ENCODE assay signal across 1 cellular context in the genomic region with DNA sequence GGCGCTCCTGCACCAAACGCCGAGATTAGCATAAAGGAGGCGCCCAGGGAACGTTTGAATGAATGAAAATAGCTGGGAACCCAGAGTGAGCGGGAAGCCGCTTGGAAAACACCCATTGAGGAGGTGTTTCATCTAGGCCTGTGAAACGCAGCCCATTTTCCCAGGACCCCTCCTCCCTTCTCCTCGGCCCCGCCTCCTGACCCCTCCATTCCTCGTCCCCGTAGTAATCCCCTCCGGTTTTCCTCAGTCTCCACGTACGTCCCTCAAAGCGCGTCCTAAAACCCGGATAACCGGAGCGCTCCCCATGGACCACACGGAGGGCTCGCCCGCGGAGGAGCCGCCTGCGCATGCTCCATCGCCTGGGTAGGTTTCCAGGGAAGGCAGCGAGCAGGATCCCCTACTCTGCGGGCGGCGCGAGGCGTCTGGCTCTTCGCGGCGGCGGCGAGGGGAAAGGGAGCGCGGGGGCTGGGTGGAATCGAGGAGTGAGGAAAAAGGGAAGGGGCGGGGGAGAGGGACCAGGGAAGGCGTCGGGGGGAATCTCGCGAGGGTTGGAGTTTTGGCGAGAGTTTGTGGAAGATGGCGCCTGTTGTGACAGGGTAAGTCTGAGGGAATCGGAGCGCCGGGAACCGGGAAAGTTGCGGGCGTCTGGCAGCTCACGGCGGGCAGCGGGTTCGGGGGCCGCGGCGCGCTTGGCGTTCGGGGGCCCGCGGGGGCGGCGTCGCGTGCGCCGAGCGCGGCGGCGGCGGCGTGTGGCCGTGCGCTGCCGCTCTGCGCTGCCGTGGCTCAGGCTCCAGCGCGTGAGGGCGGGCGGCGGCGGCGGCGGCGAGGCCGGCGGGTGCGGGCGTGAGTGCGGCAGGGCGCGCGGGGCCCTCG.
TF ChIP-seq lines count a peak whose summit lies in the region.

A gene (plus strand): TSS at position 562 of the 873 bp plus-strand sequence. CDS start 15 bp downstream, at position 577.

TF ChIP-seq in HepG2, 621 proteins besides CTCF, POLR2A, EP300 and RAD21 (continued from another document and continues in another):
- TF ChIP-seq FOXP1 (IDR thresholded peaks at IDR 0.05) (no peak), FOXP1 (CRISPR knock-in tag; IDR thresholded peaks at IDR 0.05) (0 out of 2 replicates have a peak, but pooled peaks have one; percentile 26), ZNF230 (CRISPR knock-in tag; IDR thresholded peaks at IDR 0.05) (no peak), GTF2F1 (IDR thresholded peaks at IDR 0.05; ENCODE audit: low read length) (no peak), ZNF557 (CRISPR knock-in tag; IDR thresholded peaks at IDR 0.05) (no peak), POLR2AphosphoS5 (IDR thresholded peaks at IDR 0.05; ENCODE audit: low read depth, low read length) (peak; percentile 79), ZNF772 (CRISPR knock-in tag; IDR thresholded peaks at IDR 0.05) (no peak), ZNF674 (CRISPR knock-in tag; IDR thresholded peaks at IDR 0.05; ENCODE audit: low read depth) (no peak), PAX8 (CRISPR knock-in tag; IDR thresholded peaks at IDR 0.05; ENCODE audit: borderline replicate concordance) (no peak), AGO2 (optimal IDR thresholded peaks at IDR 0.05; ENCODE audit: low read depth, low read length) (no peak), IKZF4 (CRISPR knock-in tag; IDR thresholded peaks at IDR 0.05; ENCODE audit: borderline replicate concordance, low read depth, not compliant biosample characterization) (no peak), ZBTB8A (CRISPR knock-in tag; IDR thresholded peaks at IDR 0.05; ENCODE audit: borderline replicate concordance, low read depth) (no peak), ZNF660 (CRISPR knock-in tag; IDR thresholded peaks at IDR 0.05; ENCODE audit: borderline replicate concordance, low read depth) (no peak), TEAD3 (CRISPR knock-in tag; optimal IDR thresholded peaks at IDR 0.05; ENCODE audit: borderline replicate concordance) (peak; percentile 73), NONO (IDR thresholded peaks at IDR 0.05) (no peak), NONO (CRISPR knock-in tag; conservative IDR thresholded peaks at IDR 0.05) (peak; percentile 91), ZNF20 (CRISPR knock-in tag; IDR thresholded peaks at IDR 0.05) (no peak), ZNF530 (CRISPR knock-in tag; IDR thresholded peaks at IDR 0.05; ENCODE audit: low read depth) (no peak), HDAC1 (CRISPR knock-in tag; IDR thresholded peaks at IDR 0.05) (peak; percentile 70), ZFP36L2 (CRISPR knock-in tag; IDR thresholded peaks at IDR 0.05) (no peak), ZC3H13 (CRISPR knock-in tag; IDR thresholded peaks at IDR 0.05) (peak; percentile 92), ZNF10 (CRISPR knock-in tag; IDR thresholded peaks at IDR 0.05; ENCODE audit: borderline replicate concordance, low read depth) (no peak), SAP130 (CRISPR knock-in tag; IDR thresholded peaks at IDR 0.05; ENCODE audit: low read depth) (peak; percentile 85), MEF2D (CRISPR knock-in tag; IDR thresholded peaks at IDR 0.05) (peak; percentile 86), THAP11 (CRISPR knock-in tag; IDR thresholded peaks at IDR 0.05) (peak; percentile 83), ZNF619 (CRISPR knock-in tag; IDR thresholded peaks at IDR 0.05) (peak; percentile 86; the same call in 1 of the 2 replicates), CBX5 (CRISPR knock-in tag; IDR thresholded peaks at IDR 0.05; ENCODE audit: borderline replicate concordance) (0 out of 2 replicates have a peak, but pooled peaks have one; percentile 58), HOXA7 (CRISPR knock-in tag; IDR thresholded peaks at IDR 0.05) (no peak), ZKSCAN8 (CRISPR knock-in tag; IDR thresholded peaks at IDR 0.05; ENCODE audit: borderline replicate concordance) (no peak), ZNF773 (CRISPR knock-in tag; IDR thresholded peaks at IDR 0.05; ENCODE audit: borderline replicate concordance) (no peak), TMF1 (CRISPR knock-in tag; IDR thresholded peaks at IDR 0.05; ENCODE audit: low read depth) (no peak), PCBP1 (IDR thresholded peaks at IDR 0.05; ENCODE audit: borderline replicate concordance, low read depth, low read length) (peak; percentile 83; the same call in 1 of the 2 replicates), KLF15 (CRISPR knock-in tag; IDR thresholded peaks at IDR 0.05; ENCODE audit: borderline replicate concordance) (no peak), ZNF441 (CRISPR knock-in tag; IDR thresholded peaks at IDR 0.05; ENCODE audit: borderline replicate concordance) (peak; percentile 29; the same call in 1 of the 2 replicates), DNMT3B (CRISPR knock-in tag; conservative IDR thresholded peaks at IDR 0.05) (no peak), ZBTB21 (CRISPR knock-in tag; IDR thresholded peaks at IDR 0.05) (0 out of 2 replicates have a peak, but pooled peaks have one; percentile 15), SMARCC2 (IDR thresholded peaks at IDR 0.05) (no peak), ZC3H4 (CRISPR knock-in tag; IDR thresholded peaks at IDR 0.05; ENCODE audit: borderline replicate concordance) (no peak), ZMYM4 (CRISPR knock-in tag; IDR thresholded peaks at IDR 0.05) (peak; percentile 81), ZFP41 (CRISPR knock-in tag; IDR thresholded peaks at IDR 0.05; ENCODE audit: borderline replicate concordance) (no peak), ZNF878 (CRISPR knock-in tag; IDR thresholded peaks at IDR 0.05) (no peak; the same call in 1 of the 2 replicates), HNF4G (IDR thresholded peaks at IDR 0.05; ENCODE audit: borderline replicate concordance, low read depth, low read length) (no peak), HNF4G (CRISPR knock-in tag; IDR thresholded peaks at IDR 0.05; ENCODE audit: borderline replicate concordance, low read depth) (peak; percentile 67), HNRNPLL (IDR thresholded peaks at IDR 0.05; ENCODE audit: low read depth, low read length, poor library complexity, severe bottlenecking) (peak; percentile 47), ZZZ3 (CRISPR knock-in tag; IDR thresholded peaks at IDR 0.05; ENCODE audit: borderline replicate concordance) (peak; percentile 21; the same call in 1 of the 2 replicates), ZNF839 (CRISPR knock-in tag; IDR thresholded peaks at IDR 0.05; ENCODE audit: borderline replicate concordance) (peak; percentile 58; the same call in 1 of the 2 replicates), ZNF562 (CRISPR knock-in tag; IDR thresholded peaks at IDR 0.05; ENCODE audit: borderline replicate concordance) (no peak), NFYC (CRISPR knock-in tag; IDR thresholded peaks at IDR 0.05) (peak; percentile 42; the same call in 1 of the 2 replicates)
- TF ChIP-seq, protein P1, sequence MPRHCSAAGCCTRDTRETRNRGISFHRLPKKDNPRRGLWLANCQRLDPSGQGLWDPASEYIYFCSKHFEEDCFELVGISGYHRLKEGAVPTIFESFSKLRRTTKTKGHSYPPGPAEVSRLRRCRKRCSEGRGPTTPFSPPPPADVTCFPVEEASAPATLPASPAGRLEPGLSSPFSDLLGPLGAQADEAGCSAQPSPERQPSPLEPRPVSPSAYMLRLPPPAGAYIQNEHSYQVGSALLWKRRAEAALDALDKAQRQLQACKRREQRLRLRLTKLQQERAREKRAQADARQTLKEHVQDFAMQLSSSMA (CRISPR knock-in tag; IDR thresholded peaks at IDR 0.05) = no peak
- TF ChIP-seq, protein P2, sequence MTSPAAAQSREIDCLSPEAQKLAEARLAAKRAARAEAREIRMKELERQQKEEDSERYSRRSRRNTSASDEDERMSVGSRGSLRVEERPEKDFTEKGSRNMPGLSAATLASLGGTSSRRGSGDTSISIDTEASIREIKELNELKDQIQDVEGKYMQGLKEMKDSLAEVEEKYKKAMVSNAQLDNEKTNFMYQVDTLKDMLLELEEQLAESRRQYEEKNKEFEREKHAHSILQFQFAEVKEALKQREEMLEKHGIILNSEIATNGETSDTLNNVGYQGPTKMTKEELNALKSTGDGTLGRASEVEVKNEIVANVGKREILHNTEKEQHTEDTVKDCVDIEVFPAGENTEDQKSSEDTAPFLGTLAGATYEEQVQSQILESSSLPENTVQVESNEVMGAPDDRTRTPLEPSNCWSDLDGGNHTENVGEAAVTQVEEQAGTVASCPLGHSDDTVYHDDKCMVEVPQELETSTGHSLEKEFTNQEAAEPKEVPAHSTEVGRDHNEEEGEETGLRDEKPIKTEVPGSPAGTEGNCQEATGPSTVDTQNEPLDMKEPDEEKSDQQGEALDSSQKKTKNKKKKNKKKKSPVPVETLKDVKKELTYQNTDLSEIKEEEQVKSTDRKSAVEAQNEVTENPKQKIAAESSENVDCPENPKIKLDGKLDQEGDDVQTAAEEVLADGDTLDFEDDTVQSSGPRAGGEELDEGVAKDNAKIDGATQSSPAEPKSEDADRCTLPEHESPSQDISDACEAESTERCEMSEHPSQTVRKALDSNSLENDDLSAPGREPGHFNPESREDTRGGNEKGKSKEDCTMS (CRISPR knock-in tag; conservative IDR thresholded peaks at IDR 0.05) = no peak
- TF ChIP-seq, protein P3, sequence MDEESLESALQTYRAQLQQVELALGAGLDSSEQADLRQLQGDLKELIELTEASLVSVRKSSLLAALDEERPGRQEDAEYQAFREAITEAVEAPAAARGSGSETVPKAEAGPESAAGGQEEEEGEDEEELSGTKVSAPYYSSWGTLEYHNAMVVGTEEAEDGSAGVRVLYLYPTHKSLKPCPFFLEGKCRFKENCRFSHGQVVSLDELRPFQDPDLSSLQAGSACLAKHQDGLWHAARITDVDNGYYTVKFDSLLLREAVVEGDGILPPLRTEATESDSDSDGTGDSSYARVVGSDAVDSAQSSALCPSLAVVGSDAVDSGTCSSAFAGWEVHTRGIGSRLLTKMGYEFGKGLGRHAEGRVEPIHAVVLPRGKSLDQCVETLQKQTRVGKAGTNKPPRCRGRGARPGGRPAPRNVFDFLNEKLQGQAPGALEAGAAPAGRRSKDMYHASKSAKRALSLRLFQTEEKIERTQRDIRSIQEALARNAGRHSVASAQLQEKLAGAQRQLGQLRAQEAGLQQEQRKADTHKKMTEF (CRISPR knock-in tag; IDR thresholded peaks at IDR 0.05) = peak; percentile 82
- TF ChIP-seq, protein P4, sequence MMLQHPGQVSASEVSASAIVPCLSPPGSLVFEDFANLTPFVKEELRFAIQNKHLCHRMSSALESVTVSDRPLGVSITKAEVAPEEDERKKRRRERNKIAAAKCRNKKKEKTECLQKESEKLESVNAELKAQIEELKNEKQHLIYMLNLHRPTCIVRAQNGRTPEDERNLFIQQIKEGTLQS (CRISPR knock-in tag; IDR thresholded peaks at IDR 0.05) = peak; percentile 38; the same call in 1 of the 2 replicates
- TF ChIP-seq, protein P5, sequence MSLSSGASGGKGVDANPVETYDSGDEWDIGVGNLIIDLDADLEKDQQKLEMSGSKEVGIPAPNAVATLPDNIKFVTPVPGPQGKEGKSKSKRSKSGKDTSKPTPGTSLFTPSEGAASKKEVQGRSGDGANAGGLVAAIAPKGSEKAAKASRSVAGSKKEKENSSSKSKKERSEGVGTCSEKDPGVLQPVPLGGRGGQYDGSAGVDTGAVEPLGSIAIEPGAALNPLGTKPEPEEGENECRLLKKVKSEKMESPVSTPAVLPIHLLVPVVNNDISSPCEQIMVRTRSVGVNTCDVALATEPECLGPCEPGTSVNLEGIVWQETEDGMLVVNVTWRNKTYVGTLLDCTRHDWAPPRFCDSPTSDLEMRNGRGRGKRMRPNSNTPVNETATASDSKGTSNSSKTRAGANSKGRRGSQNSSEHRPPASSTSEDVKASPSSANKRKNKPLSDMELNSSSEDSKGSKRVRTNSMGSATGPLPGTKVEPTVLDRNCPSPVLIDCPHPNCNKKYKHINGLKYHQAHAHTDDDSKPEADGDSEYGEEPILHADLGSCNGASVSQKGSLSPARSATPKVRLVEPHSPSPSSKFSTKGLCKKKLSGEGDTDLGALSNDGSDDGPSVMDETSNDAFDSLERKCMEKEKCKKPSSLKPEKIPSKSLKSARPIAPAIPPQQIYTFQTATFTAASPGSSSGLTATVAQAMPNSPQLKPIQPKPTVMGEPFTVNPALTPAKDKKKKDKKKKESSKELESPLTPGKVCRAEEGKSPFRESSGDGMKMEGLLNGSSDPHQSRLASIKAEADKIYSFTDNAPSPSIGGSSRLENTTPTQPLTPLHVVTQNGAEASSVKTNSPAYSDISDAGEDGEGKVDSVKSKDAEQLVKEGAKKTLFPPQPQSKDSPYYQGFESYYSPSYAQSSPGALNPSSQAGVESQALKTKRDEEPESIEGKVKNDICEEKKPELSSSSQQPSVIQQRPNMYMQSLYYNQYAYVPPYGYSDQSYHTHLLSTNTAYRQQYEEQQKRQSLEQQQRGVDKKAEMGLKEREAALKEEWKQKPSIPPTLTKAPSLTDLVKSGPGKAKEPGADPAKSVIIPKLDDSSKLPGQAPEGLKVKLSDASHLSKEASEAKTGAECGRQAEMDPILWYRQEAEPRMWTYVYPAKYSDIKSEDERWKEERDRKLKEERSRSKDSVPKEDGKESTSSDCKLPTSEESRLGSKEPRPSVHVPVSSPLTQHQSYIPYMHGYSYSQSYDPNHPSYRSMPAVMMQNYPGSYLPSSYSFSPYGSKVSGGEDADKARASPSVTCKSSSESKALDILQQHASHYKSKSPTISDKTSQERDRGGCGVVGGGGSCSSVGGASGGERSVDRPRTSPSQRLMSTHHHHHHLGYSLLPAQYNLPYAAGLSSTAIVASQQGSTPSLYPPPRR (CRISPR knock-in tag; IDR thresholded peaks at IDR 0.05; ENCODE audit: borderline replicate concordance) = no peak; the same call in 1 of the 2 replicates
- TF ChIP-seq, protein P6, sequence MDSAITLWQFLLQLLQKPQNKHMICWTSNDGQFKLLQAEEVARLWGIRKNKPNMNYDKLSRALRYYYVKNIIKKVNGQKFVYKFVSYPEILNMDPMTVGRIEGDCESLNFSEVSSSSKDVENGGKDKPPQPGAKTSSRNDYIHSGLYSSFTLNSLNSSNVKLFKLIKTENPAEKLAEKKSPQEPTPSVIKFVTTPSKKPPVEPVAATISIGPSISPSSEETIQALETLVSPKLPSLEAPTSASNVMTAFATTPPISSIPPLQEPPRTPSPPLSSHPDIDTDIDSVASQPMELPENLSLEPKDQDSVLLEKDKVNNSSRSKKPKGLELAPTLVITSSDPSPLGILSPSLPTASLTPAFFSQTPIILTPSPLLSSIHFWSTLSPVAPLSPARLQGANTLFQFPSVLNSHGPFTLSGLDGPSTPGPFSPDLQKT (CRISPR knock-in tag; IDR thresholded peaks at IDR 0.05; ENCODE audit: borderline replicate concordance) = no peak
- TF ChIP-seq, protein P7, sequence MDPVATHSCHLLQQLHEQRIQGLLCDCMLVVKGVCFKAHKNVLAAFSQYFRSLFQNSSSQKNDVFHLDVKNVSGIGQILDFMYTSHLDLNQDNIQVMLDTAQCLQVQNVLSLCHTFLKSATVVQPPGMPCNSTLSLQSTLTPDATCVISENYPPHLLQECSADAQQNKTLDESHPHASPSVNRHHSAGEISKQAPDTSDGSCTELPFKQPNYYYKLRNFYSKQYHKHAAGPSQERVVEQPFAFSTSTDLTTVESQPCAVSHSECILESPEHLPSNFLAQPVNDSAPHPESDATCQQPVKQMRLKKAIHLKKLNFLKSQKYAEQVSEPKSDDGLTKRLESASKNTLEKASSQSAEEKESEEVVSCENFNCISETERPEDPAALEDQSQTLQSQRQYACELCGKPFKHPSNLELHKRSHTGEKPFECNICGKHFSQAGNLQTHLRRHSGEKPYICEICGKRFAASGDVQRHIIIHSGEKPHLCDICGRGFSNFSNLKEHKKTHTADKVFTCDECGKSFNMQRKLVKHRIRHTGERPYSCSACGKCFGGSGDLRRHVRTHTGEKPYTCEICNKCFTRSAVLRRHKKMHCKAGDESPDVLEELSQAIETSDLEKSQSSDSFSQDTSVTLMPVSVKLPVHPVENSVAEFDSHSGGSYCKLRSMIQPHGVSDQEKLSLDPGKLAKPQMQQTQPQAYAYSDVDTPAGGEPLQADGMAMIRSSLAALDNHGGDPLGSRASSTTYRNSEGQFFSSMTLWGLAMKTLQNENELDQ (CRISPR knock-in tag; IDR thresholded peaks at IDR 0.05; ENCODE audit: borderline replicate concordance) = peak; percentile 26; the same call in 1 of the 2 replicates
